ENCODE assay signal across 1 cellular context in the genomic region with DNA sequence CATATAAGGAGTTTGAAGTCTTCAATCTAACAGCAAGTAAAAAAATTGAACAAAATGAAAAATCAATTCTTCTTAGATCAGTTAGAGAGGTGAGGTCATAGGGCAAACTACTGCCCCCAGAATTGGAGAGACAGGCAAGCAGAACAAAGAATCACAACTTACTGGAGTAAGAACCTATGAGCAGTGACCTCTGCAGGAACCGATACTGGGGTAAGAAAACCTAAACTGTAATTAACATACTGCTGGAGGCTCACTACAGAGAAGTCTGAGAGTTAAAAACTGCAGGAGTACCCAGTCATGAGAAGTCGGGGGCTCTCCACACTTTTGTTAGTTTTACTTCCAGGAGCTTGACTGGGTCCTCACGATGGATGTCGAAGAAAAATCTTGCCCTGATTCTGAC.
TF ChIP-seq lines count a peak whose summit lies in the region.

No MANE protein-coding gene starts in this region.

TF ChIP-seq in GM12878, 131 proteins besides CTCF, POLR2A, EP300 and RAD21:
- TF ChIP-seq SPI1 (IDR thresholded peaks at IDR 0.05; ENCODE audit: borderline replicate concordance, insufficient read depth, low read depth, low read length) = no peak
- TF ChIP-seq POLR2AphosphoS2 (IDR thresholded peaks at IDR 0.05; ENCODE audit: low read depth, low read length) = no peak
- TF ChIP-seq, protein P1, sequence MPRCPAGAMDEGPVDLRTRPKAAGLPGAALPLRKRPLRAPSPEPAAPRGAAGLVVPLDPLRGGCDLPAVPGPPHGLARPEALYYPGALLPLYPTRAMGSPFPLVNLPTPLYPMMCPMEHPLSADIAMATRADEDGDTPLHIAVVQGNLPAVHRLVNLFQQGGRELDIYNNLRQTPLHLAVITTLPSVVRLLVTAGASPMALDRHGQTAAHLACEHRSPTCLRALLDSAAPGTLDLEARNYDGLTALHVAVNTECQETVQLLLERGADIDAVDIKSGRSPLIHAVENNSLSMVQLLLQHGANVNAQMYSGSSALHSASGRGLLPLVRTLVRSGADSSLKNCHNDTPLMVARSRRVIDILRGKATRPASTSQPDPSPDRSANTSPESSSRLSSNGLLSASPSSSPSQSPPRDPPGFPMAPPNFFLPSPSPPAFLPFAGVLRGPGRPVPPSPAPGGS (IDR thresholded peaks at IDR 0.05; ENCODE audit: borderline replicate concordance, insufficient read depth, low read depth, low read length, poor library complexity, severe bottlenecking) = no peak
- no peak for TF ChIP-seq MXI1 (IDR thresholded peaks at IDR 0.05; ENCODE audit: low read depth, low read length)
- TF ChIP-seq, protein P2, sequence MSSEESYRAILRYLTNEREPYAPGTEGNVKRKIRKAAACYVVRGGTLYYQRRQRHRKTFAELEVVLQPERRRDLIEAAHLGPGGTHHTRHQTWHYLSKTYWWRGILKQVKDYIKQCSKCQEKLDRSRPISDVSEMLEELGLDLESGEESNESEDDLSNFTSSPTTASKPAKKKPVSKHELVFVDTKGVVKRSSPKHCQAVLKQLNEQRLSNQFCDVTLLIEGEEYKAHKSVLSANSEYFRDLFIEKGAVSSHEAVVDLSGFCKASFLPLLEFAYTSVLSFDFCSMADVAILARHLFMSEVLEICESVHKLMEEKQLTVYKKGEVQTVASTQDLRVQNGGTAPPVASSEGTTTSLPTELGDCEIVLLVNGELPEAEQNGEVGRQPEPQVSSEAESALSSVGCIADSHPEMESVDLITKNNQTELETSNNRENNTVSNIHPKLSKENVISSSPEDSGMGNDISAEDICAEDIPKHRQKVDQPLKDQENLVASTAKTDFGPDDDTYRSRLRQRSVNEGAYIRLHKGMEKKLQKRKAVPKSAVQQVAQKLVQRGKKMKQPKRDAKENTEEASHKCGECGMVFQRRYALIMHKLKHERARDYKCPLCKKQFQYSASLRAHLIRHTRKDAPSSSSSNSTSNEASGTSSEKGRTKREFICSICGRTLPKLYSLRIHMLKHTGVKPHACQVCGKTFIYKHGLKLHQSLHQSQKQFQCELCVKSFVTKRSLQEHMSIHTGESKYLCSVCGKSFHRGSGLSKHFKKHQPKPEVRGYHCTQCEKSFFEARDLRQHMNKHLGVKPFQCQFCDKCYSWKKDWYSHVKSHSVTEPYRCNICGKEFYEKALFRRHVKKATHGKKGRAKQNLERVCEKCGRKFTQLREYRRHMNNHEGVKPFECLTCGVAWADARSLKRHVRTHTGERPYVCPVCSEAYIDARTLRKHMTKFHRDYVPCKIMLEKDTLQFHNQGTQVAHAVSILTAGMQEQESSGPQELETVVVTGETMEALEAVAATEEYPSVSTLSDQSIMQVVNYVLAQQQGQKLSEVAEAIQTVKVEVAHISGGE (CRISPR knock-in tag; IDR thresholded peaks at IDR 0.05) = no peak
- no peak for TF ChIP-seq CEBPB (IDR thresholded peaks at IDR 0.05; ENCODE audit: borderline replicate concordance in 1 of 2, low read depth in 2 of 2, low read length in 2 of 2)
- TF ChIP-seq SMC3 (IDR thresholded peaks at IDR 0.05; ENCODE audit: borderline replicate concordance, low read length) = no peak
- no peak for TF ChIP-seq SP1 (IDR thresholded peaks at IDR 0.05; ENCODE audit: low read depth, low read length)
- no peak for TF ChIP-seq TCF7 (IDR thresholded peaks at IDR 0.05; ENCODE audit: borderline replicate concordance)
- no peak for TF ChIP-seq SUPT20H (IDR thresholded peaks at IDR 0.05; ENCODE audit: borderline replicate concordance, control insufficient read depth, low read depth, low read length)
- TF ChIP-seq JUND (IDR thresholded peaks at IDR 0.05; ENCODE audit: low read depth, low read length) = no peak
- TF ChIP-seq CREM (IDR thresholded peaks at IDR 0.05; ENCODE audit: low read depth) = no peak
- TF ChIP-seq, protein P3, sequence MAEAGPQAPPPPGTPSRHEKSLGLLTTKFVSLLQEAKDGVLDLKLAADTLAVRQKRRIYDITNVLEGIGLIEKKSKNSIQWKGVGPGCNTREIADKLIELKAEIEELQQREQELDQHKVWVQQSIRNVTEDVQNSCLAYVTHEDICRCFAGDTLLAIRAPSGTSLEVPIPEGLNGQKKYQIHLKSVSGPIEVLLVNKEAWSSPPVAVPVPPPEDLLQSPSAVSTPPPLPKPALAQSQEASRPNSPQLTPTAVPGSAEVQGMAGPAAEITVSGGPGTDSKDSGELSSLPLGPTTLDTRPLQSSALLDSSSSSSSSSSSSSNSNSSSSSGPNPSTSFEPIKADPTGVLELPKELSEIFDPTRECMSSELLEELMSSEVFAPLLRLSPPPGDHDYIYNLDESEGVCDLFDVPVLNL (IDR thresholded peaks at IDR 0.05; ENCODE audit: low read depth, low read length) = no peak
- TF ChIP-seq, protein P4, sequence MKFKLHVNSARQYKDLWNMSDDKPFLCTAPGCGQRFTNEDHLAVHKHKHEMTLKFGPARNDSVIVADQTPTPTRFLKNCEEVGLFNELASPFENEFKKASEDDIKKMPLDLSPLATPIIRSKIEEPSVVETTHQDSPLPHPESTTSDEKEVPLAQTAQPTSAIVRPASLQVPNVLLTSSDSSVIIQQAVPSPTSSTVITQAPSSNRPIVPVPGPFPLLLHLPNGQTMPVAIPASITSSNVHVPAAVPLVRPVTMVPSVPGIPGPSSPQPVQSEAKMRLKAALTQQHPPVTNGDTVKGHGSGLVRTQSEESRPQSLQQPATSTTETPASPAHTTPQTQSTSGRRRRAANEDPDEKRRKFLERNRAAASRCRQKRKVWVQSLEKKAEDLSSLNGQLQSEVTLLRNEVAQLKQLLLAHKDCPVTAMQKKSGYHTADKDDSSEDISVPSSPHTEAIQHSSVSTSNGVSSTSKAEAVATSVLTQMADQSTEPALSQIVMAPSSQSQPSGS (IDR thresholded peaks at IDR 0.05; ENCODE audit: low read length) = no peak
- TF ChIP-seq NFIC (IDR thresholded peaks at IDR 0.05; ENCODE audit: low read depth, low read length) = no peak
